ENCODE assay signal across 18 cellular contexts in the genomic region with DNA sequence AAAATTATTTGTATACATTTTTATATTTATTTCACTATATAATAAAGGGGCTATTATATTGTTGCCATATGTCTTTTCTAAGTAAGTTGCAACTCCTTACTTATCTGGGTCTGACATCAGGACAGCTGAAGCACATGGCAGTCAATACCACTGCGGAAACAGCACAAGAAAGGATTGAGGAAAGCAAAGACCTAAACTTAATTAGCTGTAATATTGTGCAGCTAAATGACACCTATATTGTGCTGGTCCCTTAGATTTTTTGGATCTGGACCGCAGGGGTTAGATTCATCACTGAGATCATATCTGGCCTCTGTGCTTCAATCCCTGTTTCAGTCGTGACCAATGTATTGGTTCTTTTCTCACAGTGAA.
DNase-seq lines count a peak whose midpoint lies in the region; ATAC-seq and TF ChIP-seq lines count a peak whose summit lies in the region.
"Had no signal": no experiment of that assay in that cellular context is flagged by ENCODE, and none has a peak within 500 bp of the region (broad histone marks: within the 10 kb centered on the region; RNA-seq: fewer than 3 reads in every experiment).

No MANE protein-coding gene starts in this region.

- no peak overlapping the region for H3K27ac ChIP-seq in Peyer's patch

- no peaks in the 10 kb centered on the region for H3K9me3 ChIP-seq in BE2C
- no peaks in the 10 kb centered on the region for H3K9me3 ChIP-seq in Peyer's patch

- TF ChIP-seq POLR2A in Peyer's patch (IDR thresholded peaks at IDR 0.05): no peak

- H3K27me3 ChIP-seq in BE2C (no peaks in the 10 kb centered on the region), Peyer's patch (no peaks in the 10 kb centered on the region)

- H3K36me3 ChIP-seq in BE2C: no peaks in the 10 kb centered on the region
- H3K36me3 ChIP-seq in Peyer's patch: no peaks in the 10 kb centered on the region

- no peak for ATAC-seq in HG03439 (IDR thresholded peaks at IDR 0.05; ENCODE audit: unreplicated experiment)
- ATAC-seq: HCT116 had no signal

- DNase-seq in BE2C (peak; percentile 3), DMS 273 treated with DMSO at 0.1 percent for 48 hours (lab: John Stamatoyannopoulos, UW) (peak; percentile 24), LNCaP clone FGC (ENCODE audit: low read depth) (peak; percentile 53), SK-N-DZ (ENCODE audit: low spot score) (peak; percentile 67), Peyer's patch (no peak), NCI-H748 treated with DMSO at 0.1 percent for 48 hours (lab: John Stamatoyannopoulos, UW) (no peak)
- DNase-seq: C1 segment of cervical spinal cord; CD4-positive, CD25-positive, alpha-beta regulatory T cell; CD8-positive, alpha-beta memory T cell; COR-L47; DMS153; DMS79; GDM1; GOT3; H7; KBM-7 had no signal

- H3K4me1 ChIP-seq in BE2C (peaks cover 3% of the 10 kb centered on the region; the same call in 1 of the 2 replicates), Peyer's patch (no peaks in the 10 kb centered on the region)

- TF ChIP-seq CTCF in BE2C (IDR thresholded peaks at IDR 0.05; ENCODE audit: low read depth, low read length) (no peak), LNCaP clone FGC (IDR thresholded peaks at IDR 0.05; ENCODE audit: control insufficient read depth, extremely low read depth, insufficient read depth) (no peak), Peyer's patch (IDR thresholded peaks at IDR 0.05) (no peak)

- H3K4me3 ChIP-seq in BE2C (ENCODE audit: low read depth, low read length): no peak overlapping the region
- H3K4me3 ChIP-seq in LNCaP clone FGC (ENCODE audit: low read depth, low read length): no peak overlapping the region
- no peak overlapping the region for H3K4me3 ChIP-seq in Peyer's patch

Comparison
In these comparisons a context has a peak if more than half of its experiments do, and no peak if none do; other contexts are left out.
1. DNase-seq: peak in BE2C (single experiment), DMS 273 treated with DMSO at 0.1 percent for 48 hours (single experiment), LNCaP clone FGC (single experiment) and SK-N-DZ (single experiment); none in Peyer's patch (0 of 3) and NCI-H748 treated with DMSO at 0.1 percent for 48 hours (single experiment).